In the genomic region with DNA sequence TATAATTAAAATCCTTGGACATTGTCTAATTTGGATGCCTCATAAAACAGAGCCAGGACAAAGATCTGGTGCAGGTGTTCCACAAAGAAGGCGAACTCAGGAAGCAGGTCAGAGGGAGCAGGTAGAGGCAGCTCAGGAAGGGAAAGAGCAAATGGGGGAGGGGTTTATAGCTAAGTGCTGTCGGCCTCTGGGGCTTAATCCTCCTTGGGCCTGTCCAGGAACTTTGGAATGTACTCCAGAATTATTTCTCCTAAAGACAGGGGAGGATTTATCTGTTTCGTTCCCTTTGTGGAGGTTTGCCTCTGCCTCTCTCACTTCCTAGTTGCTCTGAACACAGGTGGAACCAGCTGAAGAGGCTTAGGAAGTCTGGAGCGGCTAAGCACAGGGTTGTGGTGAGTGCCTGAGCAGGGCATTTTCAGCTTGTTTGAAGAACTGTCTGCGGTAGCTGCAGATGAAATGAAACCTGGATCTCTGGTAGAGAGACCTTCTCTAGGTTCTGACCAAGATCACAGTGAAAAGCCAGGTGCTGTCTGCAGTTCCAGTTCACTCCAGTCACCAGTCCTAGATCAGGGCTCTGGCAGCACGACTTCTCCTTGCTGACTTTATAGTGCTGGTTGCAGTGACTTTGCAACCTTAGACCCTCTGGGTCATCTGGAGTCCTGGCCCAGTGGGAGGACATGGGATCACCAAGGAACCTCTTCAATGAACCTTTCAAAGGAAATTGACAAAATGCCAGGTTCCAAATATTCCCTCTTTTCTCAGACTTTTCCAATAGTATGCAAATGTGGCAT, we compare ENCODE assay signal across 26 cellular contexts.
DNase-seq lines count a peak whose midpoint lies in the region; ATAC-seq and TF ChIP-seq lines count a peak whose summit lies in the region.
"Had no signal": no experiment of that assay in that cellular context is flagged by ENCODE, and none has a peak within 500 bp of the region (broad histone marks: within the 10 kb centered on the region; RNA-seq: fewer than 3 reads in every experiment).

No MANE protein-coding gene starts in this region.

- H3K27ac Mint-ChIP-seq in natural killer cell, result no peak overlapping the region
- H3K27ac Mint-ChIP-seq: activated CD4-positive, alpha-beta T cell treated with anti-CD3 and anti-CD28 coated beads, Interleukin-2, amount 10 ng/mL, durations not matched to agents 24 days and 14 days; naive thymus-derived CD8-positive, alpha-beta T cell; T-helper 1 cell treated with Interleukin-12 subunit alpha and Interleukin-12 subunit beta and Interleukin-4 antibody, amounts not matched to agents 30 μg/mL and 1 μg/mL, for 36 hours had no signal

- H3K9me3 ChIP-seq in RWPE2 (ENCODE audit: severe bottlenecking), result no peaks in the 10 kb centered on the region
- H3K9me3 ChIP-seq: BLaER1, sigmoid colon had no signal

- no peak for TF ChIP-seq CTCF in RWPE2 (IDR thresholded peaks at IDR 0.05; ENCODE audit: poor library complexity, severe bottlenecking)
- no peak for TF ChIP-seq CTCF in natural killer cell (IDR thresholded peaks at IDR 0.05)

- DNase-seq in DMS53 treated with DMSO at 0.1 percent for 48 hours (lab: John Stamatoyannopoulos, UW; ENCODE audit: unreplicated experiment) (peak; percentile 49), RWPE2 (ENCODE audit: low spot score) (no peak), islet precursor cell (peak; percentile 62), foreskin melanocyte (no peak), natural killer cell (no peak)
- DNase-seq in Jurkat, Clone E6-1 (ENCODE audit: low read depth, low spot score), result peak; percentile 18
- DNase-seq in NK-92 treated with Interleukin-12 subunit alpha and Interleukin-12 subunit beta, amount 100 ng/mL, for 24 hours (lab: John Stamatoyannopoulos, UW), result no peak
- DNase-seq: ACHN; activated CD4-positive, alpha-beta T cell treated with anti-CD3 and anti-CD28 coated beads, Interleukin-2, amount 10 ng/mL, durations not matched to agents 24 days and 14 days; activated naive CD4-positive, alpha-beta T cell treated with Interleukin-2 at 50 U/mL for 16 hours; activated T-cell treated with anti-CD3 and anti-CD28 coated beads, Interleukin-2, amount 50 U/mL, for 48 hours; amniotic stem cell; effector CD8-positive, alpha-beta T cell; erythroblast; midbrain; MV-4-11; naive thymus-derived CD8-positive, alpha-beta T cell; NCI-H146; NCI-H2227 treated with DMSO at 0.1 percent for 48 hours; sigmoid colon; stimulated activated CD4-positive, alpha-beta T cell treated with anti-CD3 and anti-CD28 coated beads, Interleukin-15, amount 100 ng/mL, for 24 hours; stimulated activated naive CD8-positive, alpha-beta T cell treated with anti-CD3 and anti-CD28 coated beads, Interleukin-15, Interleukin-2, amounts not matched to agents 100 U/mL and 50 U/mL, for 24 hours had no signal

- H3K27ac ChIP-seq in RWPE2 (ENCODE audit: poor library complexity, severe bottlenecking), result no peak overlapping the region
- H3K27ac ChIP-seq: BLaER1, sigmoid colon, SK-N-MC had no signal

- ATAC-seq in RWPE2 (ENCODE audit: low read depth), result peak; percentile 21; the same call in 1 of the 3 replicates
- no peak for ATAC-seq in GM19397 (IDR thresholded peaks at IDR 0.05; ENCODE audit: unreplicated experiment)
- no peak for ATAC-seq in natural killer cell
- ATAC-seq: naive thymus-derived CD8-positive, alpha-beta T cell; stimulated activated naive CD8-positive, alpha-beta T cell treated with anti-CD3 and anti-CD28 coated beads, Interleukin-15, Interleukin-2, amounts not matched to agents 100 U/mL and 50 U/mL, for 24 hours had no signal

- H3K36me3 ChIP-seq in RWPE2 (ENCODE audit: low read depth), result no peaks in the 10 kb centered on the region
- H3K36me3 ChIP-seq: BLaER1, sigmoid colon had no signal

- no peaks in the 10 kb centered on the region for H3K4me1 Mint-ChIP-seq in natural killer cell
- H3K4me1 Mint-ChIP-seq: activated CD4-positive, alpha-beta T cell treated with anti-CD3 and anti-CD28 coated beads, Interleukin-2, amount 10 ng/mL, durations not matched to agents 24 days and 14 days; naive thymus-derived CD8-positive, alpha-beta T cell had no signal

- H3K27me3 ChIP-seq in RWPE2 (ENCODE audit: insufficient read depth, poor library complexity, severe bottlenecking), result no peaks in the 10 kb centered on the region
- H3K27me3 ChIP-seq: BLaER1, sigmoid colon had no signal

- no peak overlapping the region for H3K4me3 ChIP-seq in Jurkat, Clone E6-1 (ENCODE audit: low read length)
- no peak overlapping the region for H3K4me3 ChIP-seq in RWPE2 (ENCODE audit: severe bottlenecking)
- H3K4me3 ChIP-seq: BLaER1, sigmoid colon, SK-N-MC had no signal

- H3K9me3 Mint-ChIP-seq in natural killer cell, result peaks cover 8 to 11% of the 10 kb centered on the region in 2 donors
- H3K9me3 Mint-ChIP-seq: activated CD4-positive, alpha-beta T cell treated with anti-CD3 and anti-CD28 coated beads, Interleukin-2, amount 10 ng/mL, durations not matched to agents 24 days and 14 days; T-helper 1 cell treated with Interleukin-12 subunit alpha and Interleukin-12 subunit beta and Interleukin-4 antibody, amounts not matched to agents 30 μg/mL and 1 μg/mL, for 36 hours had no signal

- no peaks in the 10 kb centered on the region for H3K4me1 ChIP-seq in RWPE2 (ENCODE audit: insufficient read depth, poor library complexity, severe bottlenecking)
- H3K4me1 ChIP-seq: BLaER1, sigmoid colon had no signal

- no peaks in the 10 kb centered on the region for H3K36me3 Mint-ChIP-seq in natural killer cell
- H3K36me3 Mint-ChIP-seq: naive thymus-derived CD8-positive, alpha-beta T cell had no signal

- no peak overlapping the region for H3K4me3 Mint-ChIP-seq in natural killer cell
- H3K4me3 Mint-ChIP-seq: activated CD4-positive, alpha-beta T cell treated with anti-CD3 and anti-CD28 coated beads, Interleukin-2, amount 10 ng/mL, durations not matched to agents 24 days and 14 days; naive thymus-derived CD8-positive, alpha-beta T cell; T-helper 1 cell treated with Interleukin-12 subunit alpha and Interleukin-12 subunit beta and Interleukin-4 antibody, amounts not matched to agents 30 μg/mL and 1 μg/mL, for 36 hours had no signal

- H3K27me3 Mint-ChIP-seq in natural killer cell (ENCODE audit: low read depth in 2 of 2), result no peaks in the 10 kb centered on the region
- H3K27me3 Mint-ChIP-seq: activated CD4-positive, alpha-beta T cell treated with anti-CD3 and anti-CD28 coated beads, Interleukin-2, amount 10 ng/mL, durations not matched to agents 24 days and 14 days; naive thymus-derived CD8-positive, alpha-beta T cell had no signal

- intact Hi-C loops in natural killer cell (cut with micrococcal nuclease), result no loop called here

Comparison
In these comparisons a context has a peak if more than half of its experiments do, and no peak if none do; other contexts are left out.
1. DNase-seq: peak in DMS53 treated with DMSO at 0.1 percent for 48 hours (single experiment), Jurkat, Clone E6-1 (single experiment) and islet precursor cell (single experiment); none in RWPE2 (single experiment), foreskin melanocyte (single experiment), natural killer cell (single experiment) and NK-92 treated with Interleukin-12 subunit alpha and Interleukin-12 subunit beta, amount 100 ng/mL, for 24 hours (single experiment).